In genomic region chr17:75875940-75876189, GRCh38 we compare ENCODE assay signal across 8 cellular contexts. TPM values are rescaled to one million over a fixed set of nuclear protein-coding genes. Genes with fewer than 3 reads are reported as not detected.
DNase-seq lines count a peak whose midpoint lies in the region; ATAC-seq and TF ChIP-seq lines count a peak whose summit lies in the region.

No MANE protein-coding gene starts in this region.

- peak overlapping the region; percentile 94 for H3K27ac ChIP-seq in layer of hippocampus (ENCODE audit: low read depth, low read length)
- H3K27ac ChIP-seq in thoracic aorta: peak overlapping the region; percentile 99

- H3K4me3 Mint-ChIP-seq in activated CD4-positive, alpha-beta T cell treated with anti-CD3 and anti-CD28 coated beads, Interleukin-2, amount 10 ng/mL, durations not matched to agents 24 days and 14 days: peak overlapping the region; percentile 90
- H3K4me3 Mint-ChIP-seq in activated CD8-positive, alpha-beta T cell treated with anti-CD3 and anti-CD28 coated beads, Interleukin-2, amount 10 ng/mL, durations not matched to agents 7 days and 5 days: peak overlapping the region; percentile 91

- H3K4me1 Mint-ChIP-seq in activated CD4-positive, alpha-beta T cell treated with anti-CD3 and anti-CD28 coated beads, Interleukin-2, amount 10 ng/mL, durations not matched to agents 24 days and 14 days: peaks cover 35% of the 10 kb centered on the region
- peaks cover 47% of the 10 kb centered on the region for H3K4me1 Mint-ChIP-seq in activated CD8-positive, alpha-beta T cell treated with anti-CD3 and anti-CD28 coated beads, Interleukin-2, amount 10 ng/mL, durations not matched to agents 7 days and 5 days (ENCODE audit: low read depth)

- POLR2A ChIA-PET in activated CD8-positive, alpha-beta T cell treated with anti-CD3 and anti-CD28 coated beads, Interleukin-2, amount 10 ng/mL, durations not matched to agents 7 days and 5 days (lab: Charles Lee): interaction anchor here (0.6 to 3.9 kb wide), 16 partner anchors 9 to 194 kb away, joined by 3 to 23 read pairs (median 4); partner anchors contain the start of genes ACOX1, TEN1, TRIM65 and UNK

- CTCF ChIA-PET in activated CD8-positive, alpha-beta T cell treated with anti-CD3 and anti-CD28 coated beads, Interleukin-2, amount 10 ng/mL, durations not matched to agents 7 days and 5 days (lab: Charles Lee): interaction anchor here (0.8 to 14.5 kb wide), 12 partner anchors 13 to 125 kb away, joined by 3 to 307 read pairs (median 8); partner anchors contain the start of genes CDK3, GALK1, MRPL38 and TRIM65

- no peaks in the 10 kb centered on the region for H3K9me3 Mint-ChIP-seq in activated CD4-positive, alpha-beta T cell treated with anti-CD3 and anti-CD28 coated beads, Interleukin-2, amount 10 ng/mL, durations not matched to agents 24 days and 14 days
- no peaks in the 10 kb centered on the region for H3K9me3 Mint-ChIP-seq in activated CD8-positive, alpha-beta T cell treated with anti-CD3 and anti-CD28 coated beads, Interleukin-2, amount 10 ng/mL, durations not matched to agents 7 days and 5 days (ENCODE audit: insufficient read depth)

- H3K36me3 ChIP-seq in thoracic aorta: peaks cover 7% of the 10 kb centered on the region

- no peaks in the 10 kb centered on the region for H3K27me3 ChIP-seq in layer of hippocampus (ENCODE audit: control insufficient read depth, insufficient read depth, low read length)
- H3K27me3 ChIP-seq in thoracic aorta (replicated peaks; ENCODE audit: insufficient read depth): no peaks in the 10 kb centered on the region

- H3K4me3 ChIP-seq in thoracic aorta: peak overlapping the region; percentile 78

- no peak for ATAC-seq in activated CD8-positive, alpha-beta T cell treated with anti-CD3 and anti-CD28 coated beads, Interleukin-2, amount 10 ng/mL, durations not matched to agents 7 days and 5 days
- ATAC-seq in thoracic aorta (ENCODE audit: insufficient number of reproducible peaks, low FRiP score, low read depth) (no peak), GM19467 (IDR thresholded peaks at IDR 0.05; ENCODE audit: unreplicated experiment) (no peak)

- H3K4me1 ChIP-seq in thoracic aorta (ENCODE audit: control insufficient read depth in 1 of 2, low read depth in 2 of 2): peaks cover 47 to 67% of the 10 kb centered on the region in 2 donors

- H3K36me3 Mint-ChIP-seq in activated CD4-positive, alpha-beta T cell treated with anti-CD3 and anti-CD28 coated beads, Interleukin-2, amount 10 ng/mL, durations not matched to agents 24 days and 14 days (ENCODE audit: low read depth): no peaks in the 10 kb centered on the region
- peaks cover 26% of the 10 kb centered on the region for H3K36me3 Mint-ChIP-seq in activated CD8-positive, alpha-beta T cell treated with anti-CD3 and anti-CD28 coated beads, Interleukin-2, amount 10 ng/mL, durations not matched to agents 7 days and 5 days (ENCODE audit: low read depth)

- no peak for DNase-seq in activated CD4-positive, alpha-beta T cell treated with anti-CD3 and anti-CD28 coated beads, Interleukin-2, amount 10 ng/mL, durations not matched to agents 24 days and 14 days
- DNase-seq in activated CD4-positive, alpha-beta T cell treated with anti-CD3 and anti-CD28 coated beads for 48 hours: no peak
- DNase-seq in activated CD8-positive, alpha-beta T cell treated with anti-CD3 and anti-CD28 coated beads, Interleukin-2, amount 10 ng/mL, durations not matched to agents 7 days and 5 days: no peak
- DNase-seq in thoracic aorta (ENCODE audit: low spot score) (no peak), AG08396 (ENCODE audit: low spot score) (no peak), NCI-H524 (lab: John Stamatoyannopoulos, UW) (no peak)

- H3K27ac Mint-ChIP-seq in activated CD4-positive, alpha-beta T cell treated with anti-CD3 and anti-CD28 coated beads, Interleukin-2, amount 10 ng/mL, durations not matched to agents 24 days and 14 days: peak overlapping the region; percentile 96
- peak overlapping the region; percentile 92 for H3K27ac Mint-ChIP-seq in activated CD8-positive, alpha-beta T cell treated with anti-CD3 and anti-CD28 coated beads, Interleukin-2, amount 10 ng/mL, durations not matched to agents 7 days and 5 days

- intact Hi-C loops in activated CD4-positive, alpha-beta T cell treated with anti-CD3 and anti-CD28 coated beads, Interleukin-2, amount 10 ng/mL, durations not matched to agents 24 days and 14 days (cut with micrococcal nuclease): loop anchor here (1.0 to 2.0 kb wide), 2 partner anchors 21 kb away; partner anchors contain the start of genes TRIM65 and WBP2

- no peak for TF ChIP-seq CTCF in thoracic aorta (IDR thresholded peaks at IDR 0.05)

- peaks cover 6% of the 10 kb centered on the region for H3K27me3 Mint-ChIP-seq in activated CD4-positive, alpha-beta T cell treated with anti-CD3 and anti-CD28 coated beads, Interleukin-2, amount 10 ng/mL, durations not matched to agents 24 days and 14 days
- H3K27me3 Mint-ChIP-seq in activated CD8-positive, alpha-beta T cell treated with anti-CD3 and anti-CD28 coated beads, Interleukin-2, amount 10 ng/mL, durations not matched to agents 7 days and 5 days (ENCODE audit: low read depth): peaks cover 4% of the 10 kb centered on the region

- H3K9me3 ChIP-seq in thoracic aorta: no peaks in the 10 kb centered on the region

RNA-seq across cellular contexts. Expression of gene TRIM47, which starts 2.5 kb away (rescaled TPM):
- total RNA-seq in activated CD4-positive, alpha-beta T cell treated with anti-CD3 and anti-CD28 coated beads, Interleukin-2, amount 10 ng/mL, durations not matched to agents 24 days and 14 days: 25.2 and 33.2 TPM in 2 replicates
- total RNA-seq in activated CD8-positive, alpha-beta T cell treated with anti-CD3 and anti-CD28 coated beads, Interleukin-2, amount 10 ng/mL, durations not matched to agents 7 days and 5 days: 10 to 100 TPM; 31.4 to 36.8 TPM
- 10 to 100 TPM; 58.9 to 94.0 TPM for total RNA-seq in thoracic aorta

RNA-seq across cellular contexts. Expression of gene WBP2, which starts 20.7 kb away (rescaled TPM):
- 68.9 and 70.0 TPM in 2 replicates for total RNA-seq in activated CD4-positive, alpha-beta T cell treated with anti-CD3 and anti-CD28 coated beads, Interleukin-2, amount 10 ng/mL, durations not matched to agents 24 days and 14 days
- 10 to 100 TPM; 64.3 to 68.6 TPM for total RNA-seq in activated CD8-positive, alpha-beta T cell treated with anti-CD3 and anti-CD28 coated beads, Interleukin-2, amount 10 ng/mL, durations not matched to agents 7 days and 5 days
- total RNA-seq in thoracic aorta: 10 to 100 TPM; 55.8 to 83.1 TPM

RNA-seq across cellular contexts. Expression of gene TRIM65, which starts 20.9 kb away (rescaled TPM):
- 47.6 and 48.1 TPM in 2 replicates for total RNA-seq in activated CD4-positive, alpha-beta T cell treated with anti-CD3 and anti-CD28 coated beads, Interleukin-2, amount 10 ng/mL, durations not matched to agents 24 days and 14 days
- 10 to 100 TPM; 35.8 to 37.3 TPM for total RNA-seq in activated CD8-positive, alpha-beta T cell treated with anti-CD3 and anti-CD28 coated beads, Interleukin-2, amount 10 ng/mL, durations not matched to agents 7 days and 5 days
- 10 to 100 TPM; 21.4 to 22.6 TPM for total RNA-seq in thoracic aorta

RNA-seq across cellular contexts. Expression of gene MRPL38, which starts 28.8 kb away (rescaled TPM):
- total RNA-seq in activated CD4-positive, alpha-beta T cell treated with anti-CD3 and anti-CD28 coated beads, Interleukin-2, amount 10 ng/mL, durations not matched to agents 24 days and 14 days: 151 and 157 TPM in 2 replicates
- 100 to 1,000 TPM in 1 of 2 experiments, 10 to 100 TPM in 1; 89.0 to 113 TPM for total RNA-seq in activated CD8-positive, alpha-beta T cell treated with anti-CD3 and anti-CD28 coated beads, Interleukin-2, amount 10 ng/mL, durations not matched to agents 7 days and 5 days
- 10 to 100 TPM; 42.4 to 56.2 TPM for total RNA-seq in thoracic aorta

RNA-seq across cellular contexts. Expression of gene UNC13D, which starts 31.7 kb away (rescaled TPM):
- 158 and 161 TPM in 2 replicates for total RNA-seq in activated CD4-positive, alpha-beta T cell treated with anti-CD3 and anti-CD28 coated beads, Interleukin-2, amount 10 ng/mL, durations not matched to agents 24 days and 14 days
- 100 to 1,000 TPM; 234 to 249 TPM for total RNA-seq in activated CD8-positive, alpha-beta T cell treated with anti-CD3 and anti-CD28 coated beads, Interleukin-2, amount 10 ng/mL, durations not matched to agents 7 days and 5 days
- 10 to 100 TPM; 13.5 to 36.0 TPM for total RNA-seq in thoracic aorta
